15 cellular contexts compared by ENCODE assay signal in genomic region chr1:246417152-246417812, GRCh38.
DNase-seq lines count a peak whose midpoint lies in the region; TF ChIP-seq lines count a peak whose summit lies in the region.
"Had no signal": no experiment of that assay in that cellular context is flagged by ENCODE, and none has a peak within 500 bp of the region (broad histone marks: within the 10 kb centered on the region; RNA-seq: fewer than 3 reads in every experiment).

No MANE protein-coding gene starts in this region.

- peaks cover 35% of the 10 kb centered on the region for H3K9me3 Mint-ChIP-seq in T-helper 2 cell treated with Interferon-gamma antibody and Interleukin-4, amounts not matched to agents 5 μg/mL and 100 μg/mL, for 36 hours
- peaks cover 29% of the 10 kb centered on the region for H3K9me3 Mint-ChIP-seq in Caco-2 (ENCODE audit: unreplicated experiment)

- H3K4me1 Mint-ChIP-seq in T-helper 2 cell treated with Interferon-gamma antibody and Interleukin-4, amounts not matched to agents 5 μg/mL and 100 μg/mL, for 36 hours (ENCODE audit: low read depth) = peaks cover 11% of the 10 kb centered on the region
- peaks cover 5% of the 10 kb centered on the region for H3K4me1 Mint-ChIP-seq in Caco-2 (ENCODE audit: low read depth, unreplicated experiment)

- POLR2A ChIA-PET in Caco-2 (lab: Charles Lee) = no interaction called here

- H3K36me3 Mint-ChIP-seq in T-helper 2 cell treated with Interferon-gamma antibody and Interleukin-4, amounts not matched to agents 5 μg/mL and 100 μg/mL, for 36 hours (ENCODE audit: low read depth) = peaks cover 16% of the 10 kb centered on the region
- H3K36me3 Mint-ChIP-seq in Caco-2 (ENCODE audit: insufficient read depth, unreplicated experiment) = peaks cover 5% of the 10 kb centered on the region

- TF ChIP-seq CTCF in fibroblast of the aortic adventitia (IDR thresholded peaks at IDR 0.05; ENCODE audit: insufficient read depth, low read length) (no peak), Caco-2 (IDR thresholded peaks at IDR 0.05; ENCODE audit: insufficient read depth in 1 of 2, low read depth in 1 of 2, low read length in 1 of 2, severe bottlenecking in 1 of 2, unreplicated experiment in 1 of 2) (no peak), GM10266 (IDR thresholded peaks at IDR 0.05; ENCODE audit: control insufficient read depth, insufficient read depth, low read depth, missing control alignments) (no peak)

- no peak overlapping the region for H3K4me3 ChIP-seq in fibroblast of the aortic adventitia (ENCODE audit: low read depth, low read length)
- H3K4me3 ChIP-seq in Caco-2 (ENCODE audit: low read depth, low read length) = no peak overlapping the region
- H3K4me3 ChIP-seq: ascending aorta, stomach had no signal

- CTCF ChIA-PET in Caco-2 (lab: Charles Lee) = no interaction called here

- H3K27ac Mint-ChIP-seq in T-helper 2 cell treated with Interferon-gamma antibody and Interleukin-4, amounts not matched to agents 5 μg/mL and 100 μg/mL, for 36 hours = no peak overlapping the region
- no peak overlapping the region for H3K27ac Mint-ChIP-seq in Caco-2 (ENCODE audit: unreplicated experiment)

- H3K36me3 ChIP-seq in Caco-2 (ENCODE audit: control insufficient read depth, insufficient read depth, low read length) = no peaks in the 10 kb centered on the region
- H3K36me3 ChIP-seq: ascending aorta had no signal

- DNase-seq in EH (ENCODE audit: low read depth) = peak; percentile 70
- DNase-seq in HCEC 1CT = peak; percentile 49
- DNase-seq in T-helper 2 cell treated with Interferon-gamma antibody and Interleukin-4, amounts not matched to agents 5 μg/mL and 100 μg/mL, for 36 hours (ENCODE audit: low spot score) = peak; percentile 6
- DNase-seq in fibroblast of the aortic adventitia (ENCODE audit: low read depth) = peak; percentile 83
- DNase-seq in Caco-2 = no peak
- no peak for DNase-seq in ureter (ENCODE audit: low spot score)
- DNase-seq in D341Med (ENCODE audit: low spot score) = no peak
- DNase-seq in GM10266 (ENCODE audit: extremely low spot score) = no peak
- DNase-seq: activated T-cell treated with anti-CD3 and anti-CD28 coated beads, Interleukin-2, amount 50 U/mL, for 1 hour; midbrain; NCI-H446 treated with DMSO at 0.1 percent for 48 hours; posterior cingulate gyrus; RPMI8226; stomach had no signal

- H3K9me3 ChIP-seq in Caco-2 = peaks cover 19% of the 10 kb centered on the region

- no peaks in the 10 kb centered on the region for H3K27me3 ChIP-seq in Caco-2 (replicated peaks; ENCODE audit: control insufficient read depth, insufficient read depth, low read length)
- H3K27me3 ChIP-seq: ascending aorta, stomach had no signal

- H3K4me1 ChIP-seq in Caco-2 = peaks cover 12% of the 10 kb centered on the region; the same call in 1 of the 2 replicates
- H3K4me1 ChIP-seq: ascending aorta, stomach had no signal

- no peaks in the 10 kb centered on the region for H3K27me3 Mint-ChIP-seq in T-helper 2 cell treated with Interferon-gamma antibody and Interleukin-4, amounts not matched to agents 5 μg/mL and 100 μg/mL, for 36 hours (ENCODE audit: low read depth)
- no peaks in the 10 kb centered on the region for H3K27me3 Mint-ChIP-seq in Caco-2 (ENCODE audit: insufficient read depth, unreplicated experiment)

- H3K4me3 Mint-ChIP-seq in T-helper 2 cell treated with Interferon-gamma antibody and Interleukin-4, amounts not matched to agents 5 μg/mL and 100 μg/mL, for 36 hours = no peak overlapping the region
- H3K4me3 Mint-ChIP-seq in Caco-2 (ENCODE audit: unreplicated experiment) = no peak overlapping the region

- no TSS peak for BruUV-seq in Caco-2 (replicated peaks; lab: Mats Ljungman, UMichigan)

- intact Hi-C loops in Caco-2 (cut with micrococcal nuclease; ENCODE audit: unreplicated experiment) = no loop called here

Comparison
In these comparisons a context has a peak if more than half of its experiments do, and no peak if none do; other contexts are left out.
1. DNase-seq: peak in EH (single experiment), HCEC 1CT (single experiment), T-helper 2 cell treated with Interferon-gamma antibody and Interleukin-4, amounts not matched to agents 5 μg/mL and 100 μg/mL, for 36 hours (single experiment) and fibroblast of the aortic adventitia (single experiment); none in Caco-2 (0 of 2), ureter (single experiment), D341Med (single experiment) and GM10266 (single experiment).